8 cellular contexts compared by ENCODE assay signal in genomic region chr4:98659741-98660507, GRCh38. TPM values are rescaled to one million over a fixed set of nuclear protein-coding genes. Genes with fewer than 3 reads are reported as not detected.
DNase-seq lines count a peak whose midpoint lies in the region; ATAC-seq and TF ChIP-seq lines count a peak whose summit lies in the region.

No MANE protein-coding gene starts in this region.

- peaks cover 8% of the 10 kb centered on the region for H3K4me1 ChIP-seq in endodermal cell (ENCODE audit: control insufficient read depth, insufficient read depth, low read length)

- TF ChIP-seq CTCF in NB4 (IDR thresholded peaks at IDR 0.05; ENCODE audit: low read depth, low read length) (no peak), endodermal cell (conservative IDR thresholded peaks at IDR 0.05) (no peak), nephron progenitor cell (IDR thresholded peaks at IDR 0.05) (no peak)

- peaks cover 14% of the 10 kb centered on the region for H3K9me3 ChIP-seq in endodermal cell (ENCODE audit: control insufficient read depth, low read length)

- no peak for ATAC-seq in GM18873 (IDR thresholded peaks at IDR 0.05; ENCODE audit: low FRiP score, unreplicated experiment)

- DNase-seq in DMS53 (lab: John Stamatoyannopoulos, UW) (peak; percentile 69), NB4 (ENCODE audit: low read depth) (peak; percentile 6), endodermal cell (no peak), nephron progenitor cell (no peak), NCI-H1436 treated with DMSO at 0.1 percent for 48 hours (lab: John Stamatoyannopoulos, UW) (no peak), NCI-H1048 (lab: John Stamatoyannopoulos, UW) (no peak), amygdala (lab: John Stamatoyannopoulos, UW) (no peak)

- H3K9me3 Mint-ChIP-seq in endodermal cell (peaks cover 10% of the 10 kb centered on the region), nephron progenitor cell (peaks cover 12% of the 10 kb centered on the region)

- TF ChIP-seq POLR2A in NB4 (IDR thresholded peaks at IDR 0.05; ENCODE audit: extremely low read depth, insufficient read length), result no peak

- H3K4me3 Mint-ChIP-seq in endodermal cell, result peak overlapping the region; percentile 70
- peak overlapping the region; percentile 93 for H3K4me3 Mint-ChIP-seq in nephron progenitor cell

- no peak overlapping the region for H3K27ac Mint-ChIP-seq in endodermal cell
- no peak overlapping the region for H3K27ac Mint-ChIP-seq in nephron progenitor cell

- H3K4me1 Mint-ChIP-seq in endodermal cell (peaks cover 56% of the 10 kb centered on the region), nephron progenitor cell (peaks cover 57% of the 10 kb centered on the region)

- H3K27me3 Mint-ChIP-seq in endodermal cell (ENCODE audit: insufficient read depth) (peaks cover 51% of the 10 kb centered on the region), nephron progenitor cell (ENCODE audit: low read depth, poor library complexity) (peaks cover 31% of the 10 kb centered on the region)

- WGBS in endodermal cell (ENCODE audit: insufficient coverage in 1 of 2, insufficient read length in 1 of 2), 2 experiments, result 84% methylated on average over 5 to 8 of the region's 8 CpGs

- no peak overlapping the region for H3K4me3 ChIP-seq in NB4 (ENCODE audit: low read depth, low read length)
- peak overlapping the region; percentile 84 for H3K4me3 ChIP-seq in endodermal cell (ENCODE audit: low read length)

- H3K36me3 Mint-ChIP-seq in endodermal cell (ENCODE audit: low read depth) (no peaks in the 10 kb centered on the region), nephron progenitor cell (ENCODE audit: low read depth) (no peaks in the 10 kb centered on the region)

- H3K27ac ChIP-seq in endodermal cell (ENCODE audit: low read depth, low read length), result no peak overlapping the region

- no peak overlapping the region for H3K9ac ChIP-seq in endodermal cell (ENCODE audit: extremely low read depth, low read length, poor library complexity, severe bottlenecking)

- H3K27me3 ChIP-seq in endodermal cell (ENCODE audit: control insufficient read depth, insufficient read depth, low read length, poor library complexity, severe bottlenecking), result peaks cover 42% of the 10 kb centered on the region

- no peaks in the 10 kb centered on the region for H3K36me3 ChIP-seq in endodermal cell (ENCODE audit: control insufficient read depth, insufficient read depth, low read length)

RNA-seq across cellular contexts. Expression of gene TSPAN5, which starts 1.5 kb away (rescaled TPM):
- 10 to 100 TPM in 1 of 2 donors, 1 to 10 TPM in 1; 7.4 to 11.8 TPM for total RNA-seq in endodermal cell
- 21.9 TPM for polyA plus RNA-seq in endodermal cell (2013, experiment 1 of 2)
- polyA plus RNA-seq in endodermal cell (2013, experiment 2 of 2), result 21.6 TPM

Comparison
In these comparisons a context has a peak if more than half of its experiments do, and no peak if none do; other contexts are left out.
1. DNase-seq: peak in DMS53 (single experiment) and NB4 (single experiment); none in endodermal cell (single experiment), nephron progenitor cell (single experiment), NCI-H1436 treated with DMSO at 0.1 percent for 48 hours (single experiment), NCI-H1048 (single experiment) and amygdala (0 of 56).